ENCODE assay signal across 20 cellular contexts in genomic region chr6:8243462-8243861, GRCh38.
DNase-seq lines count a peak whose midpoint lies in the region; ATAC-seq, FAIRE-seq and TF ChIP-seq lines count a peak whose summit lies in the region.
"Had no signal": no experiment of that assay in that cellular context is flagged by ENCODE, and none has a peak within 500 bp of the region (broad histone marks: within the 10 kb centered on the region; RNA-seq: fewer than 3 reads in every experiment).

No MANE protein-coding gene starts in this region.

- H3K27ac ChIP-seq in HCT116 (ENCODE audit: low read depth, low read length): no peak overlapping the region
- H3K27ac ChIP-seq in smooth muscle cell (ENCODE audit: low read depth): no peak overlapping the region
- H3K27ac ChIP-seq: KMS-11, neutrophil, tibial nerve had no signal

- TF ChIP-seq CTCF in HCT116 (IDR thresholded peaks at IDR 0.05 in 2 of 3, conservative IDR thresholded peaks at IDR 0.05 in 1 of 3; ENCODE audit: borderline replicate concordance in 1 of 3, insufficient read depth in 1 of 3, low read depth in 2 of 3, low read length in 2 of 3) (no peak), bronchial epithelial cell (IDR thresholded peaks at IDR 0.05; ENCODE audit: insufficient read depth, low read length, severe bottlenecking) (no peak), smooth muscle cell (IDR thresholded peaks at IDR 0.05; ENCODE audit: borderline replicate concordance, insufficient read depth, poor library complexity, severe bottlenecking) (no peak)

- H3F3A ChIP-seq in smooth muscle cell (ENCODE audit: low read depth): no peaks in the 10 kb centered on the region

- TF ChIP-seq POLR2A in HCT116 (IDR thresholded peaks at IDR 0.05; ENCODE audit: borderline replicate concordance, extremely low read depth, insufficient read depth, insufficient read length): no peak

- H2AFZ ChIP-seq in HCT116 (ENCODE audit: low read depth, low read length, poor library complexity, severe bottlenecking) (no peak overlapping the region), smooth muscle cell (ENCODE audit: low read depth) (peak overlapping the region; percentile 13)

- H3K9me3 ChIP-seq in HCT116 (ENCODE audit: control insufficient read depth in 1 of 2, insufficient read depth in 1 of 2, low read depth in 1 of 2, low read length in 2 of 2) (no peaks in the 10 kb centered on the region), smooth muscle cell (replicated peaks; ENCODE audit: low read depth) (no peaks in the 10 kb centered on the region)
- H3K9me3 ChIP-seq: BE2C, mucosa of descending colon, neutrophil, tibial nerve had no signal

- no TSS peak for BruUV-seq in HCT116 (replicated peaks; lab: Mats Ljungman, UMichigan)

- CTCF ChIA-PET in HCT116 (lab: Charles Lee): no interaction called here

- H3K9me2 ChIP-seq in HCT116 (ENCODE audit: insufficient read depth): no peaks in the 10 kb centered on the region

- no peaks in the 10 kb centered on the region for H3K79me2 ChIP-seq in HCT116 (ENCODE audit: insufficient read depth, low read length)
- H3K79me2 ChIP-seq in smooth muscle cell (ENCODE audit: low read depth): no peaks in the 10 kb centered on the region

- DNase-seq in HCT116 (ENCODE audit: low read depth, low spot score) (no peak), bronchial epithelial cell (ENCODE audit: low read depth) (peak; percentile 12), kidney glomerular epithelial cell (lab: John Stamatoyannopoulos, UW) (peak; percentile 81), smooth muscle cell (lab: John Stamatoyannopoulos, UW; ENCODE audit: unreplicated experiment) (no peak), DMS153 (lab: John Stamatoyannopoulos, UW) (no peak)
- DNase-seq in stimulated activated CD4-positive, alpha-beta T cell treated with anti-CD3 and anti-CD28 coated beads, Interleukin-4, amount 100 ng/mL, for 4 hours: no peak
- DNase-seq: activated CD4-positive, alpha-beta T cell treated with anti-CD3 and anti-CD28 coated beads, Interleukin-2, amount 50 U/mL, for 1 hour; activated naive CD8-positive, alpha-beta T cell treated with anti-CD3 and anti-CD28 coated beads for 36 hours; BE2C; mucosa of descending colon; NCI-H1048; NCI-H1930; NCI-H446; SIG-M5; stimulated activated CD4-positive, alpha-beta T cell treated with anti-CD3 and anti-CD28 coated beads, Interleukin-4, amount 100 ng/mL, for 1 hour had no signal

- no peaks in the 10 kb centered on the region for H3K36me3 ChIP-seq in HCT116 (ENCODE audit: control insufficient read depth in 1 of 2, insufficient read depth in 2 of 2, low read length in 2 of 2)
- H3K36me3 ChIP-seq in bronchial epithelial cell (ENCODE audit: control insufficient read depth, insufficient read depth, low read length): no peaks in the 10 kb centered on the region
- H3K36me3 ChIP-seq in smooth muscle cell (ENCODE audit: low read depth): no peaks in the 10 kb centered on the region
- H3K36me3 ChIP-seq: BE2C, neutrophil, tibial nerve had no signal

- H3K4me1 ChIP-seq in HCT116 (ENCODE audit: control insufficient read depth in 1 of 2, insufficient read depth in 2 of 2, low read length in 2 of 2) (no peaks in the 10 kb centered on the region), smooth muscle cell (ENCODE audit: low read depth) (peaks cover 12% of the 10 kb centered on the region)
- H3K4me1 ChIP-seq: tibial nerve had no signal

- peaks cover 24% of the 10 kb centered on the region for H3K27me3 ChIP-seq in HCT116 (ENCODE audit: insufficient read depth, low read length)
- no peaks in the 10 kb centered on the region for H3K27me3 ChIP-seq in bronchial epithelial cell (ENCODE audit: control insufficient read depth, insufficient read depth, low read length)
- H3K27me3 ChIP-seq in smooth muscle cell (ENCODE audit: low read depth): no peaks in the 10 kb centered on the region
- H3K27me3 ChIP-seq: BE2C had no signal

- H3K9ac ChIP-seq in HCT116 (ENCODE audit: low read length) (no peak overlapping the region), smooth muscle cell (ENCODE audit: low read depth) (no peak overlapping the region)
- H3K9ac ChIP-seq: KMS-11 had no signal

- ATAC-seq in HCT116 (0 out of 2 replicates have a peak, but pooled peaks have one; percentile 27), HG03280 (IDR thresholded peaks at IDR 0.05; ENCODE audit: unreplicated experiment) (no peak)
- ATAC-seq: mucosa of descending colon had no signal

- H4K20me1 ChIP-seq in HCT116 (ENCODE audit: insufficient read depth) (no peaks in the 10 kb centered on the region), smooth muscle cell (ENCODE audit: low read depth) (no peaks in the 10 kb centered on the region)

- FAIRE-seq in bronchial epithelial cell (lab: Jason Lieb, UNC): no peak
- FAIRE-seq: frontal cortex had no signal

- 7% methylated on average over 3 of the region's 3 CpGs for WGBS in smooth muscle cell (ENCODE audit: low lambda C conversion rate)

- RAD21 ChIA-PET in HCT116 (lab: Charles Lee; ENCODE audit: low non-redundant PET in 1 of 2, low total read pairs in 2 of 2, uncharacterized antibody in 2 of 2, unreplicated experiment in 2 of 2): no interaction called here

- intact Hi-C loops in HCT116 (cut with micrococcal nuclease): no loop called here

- POLR2A ChIA-PET in HCT116 (lab: Charles Lee): no interaction called here

- no peak overlapping the region; the same call in 1 of the 2 replicates for H3K4me2 ChIP-seq in HCT116 (ENCODE audit: low read length)
- H3K4me2 ChIP-seq in smooth muscle cell: peak overlapping the region; percentile 42
- H3K4me2 ChIP-seq: KMS-11 had no signal

- H3K4me3 ChIP-seq in HCT116 (replicated peaks in 1 of 2; ENCODE audit: low read depth in 1 of 2, low read length in 2 of 2) (no peak overlapping the region), bronchial epithelial cell (ENCODE audit: low read depth, low read length) (no peak overlapping the region), smooth muscle cell (no peak overlapping the region)
- H3K4me3 ChIP-seq: mucosa of descending colon, tibial nerve had no signal

- no peak for TF ChIP-seq RAD21 in HCT116 (IDR thresholded peaks at IDR 0.05; ENCODE audit: low read depth)

TF ChIP-seq in HCT116, 20 proteins besides CTCF, POLR2A, EP300 and RAD21:
- TF ChIP-seq CBX3 (IDR thresholded peaks at IDR 0.05; ENCODE audit: low read depth) (no peak), POLR2AphosphoS5 (IDR thresholded peaks at IDR 0.05; ENCODE audit: low read depth, low read length) (no peak), CEBPB (IDR thresholded peaks at IDR 0.05; ENCODE audit: low read depth) (no peak), YY1 (IDR thresholded peaks at IDR 0.05; ENCODE audit: extremely low read depth, insufficient replicate concordance, low read depth, low read length) (no peak), MAX (IDR thresholded peaks at IDR 0.05) (no peak), ELF1 (IDR thresholded peaks at IDR 0.05; ENCODE audit: borderline replicate concordance, low read depth) (no peak), FOSL1 (IDR thresholded peaks at IDR 0.05; ENCODE audit: low read depth) (no peak), REST (IDR thresholded peaks at IDR 0.05; ENCODE audit: low read depth) (no peak), EZH2phosphoT487 (IDR thresholded peaks at IDR 0.05; ENCODE audit: borderline replicate concordance) (no peak), EGR1 (IDR thresholded peaks at IDR 0.05; ENCODE audit: low read depth) (no peak), ZNF274 (IDR thresholded peaks at IDR 0.05; ENCODE audit: low read depth, low read length) (no peak), SIN3A (IDR thresholded peaks at IDR 0.05; ENCODE audit: low read depth) (no peak), EZH2 (IDR thresholded peaks at IDR 0.05) (no peak)

Comparison
In these comparisons a context has a peak if more than half of its experiments do, and no peak if none do; other contexts are left out.
1. DNase-seq: peak in bronchial epithelial cell (single experiment) and kidney glomerular epithelial cell (single experiment); none in HCT116 (single experiment), smooth muscle cell (single experiment), stimulated activated CD4-positive, alpha-beta T cell treated with anti-CD3 and anti-CD28 coated beads, Interleukin-4, amount 100 ng/mL, for 4 hours (0 of 2) and DMS153 (single experiment).